Comparison of ENCODE assay signal across 1 cellular context in the genomic region with DNA sequence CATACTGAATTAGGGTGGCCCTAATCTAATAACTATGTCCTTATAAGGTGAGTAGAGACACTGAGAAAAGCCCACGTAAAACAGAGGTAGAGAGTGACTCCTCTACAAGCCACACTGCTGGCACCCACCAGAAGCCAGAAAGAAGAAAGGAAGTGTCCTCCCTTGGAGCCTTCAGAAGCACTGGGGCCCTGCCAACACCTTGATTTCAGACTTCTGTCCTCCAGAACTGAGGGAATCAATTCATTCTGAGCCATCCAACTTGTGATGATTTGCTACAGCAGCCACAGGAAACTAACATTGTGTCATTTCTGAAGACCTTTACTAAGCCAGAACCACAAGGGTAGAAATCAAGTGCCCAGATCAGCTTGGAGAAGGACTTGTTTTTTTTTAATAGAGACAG.
TF ChIP-seq lines count a peak whose summit lies in the region.

No MANE protein-coding gene starts in this region.

TF ChIP-seq in GM12878, 131 proteins besides CTCF, POLR2A, EP300 and RAD21:
- TF ChIP-seq SMARCA5 (IDR thresholded peaks at IDR 0.05): no peak
- TF ChIP-seq HCFC1 (IDR thresholded peaks at IDR 0.05; ENCODE audit: low read length): no peak
- TF ChIP-seq MXI1 (IDR thresholded peaks at IDR 0.05; ENCODE audit: low read depth, low read length): no peak
- TF ChIP-seq SREBF1 (IDR thresholded peaks at IDR 0.05; ENCODE audit: low read length): no peak
- TF ChIP-seq JUNB (IDR thresholded peaks at IDR 0.05): no peak
- TF ChIP-seq BCL11A (IDR thresholded peaks at IDR 0.05; ENCODE audit: low read depth, low read length): no peak
- TF ChIP-seq, protein P1, sequence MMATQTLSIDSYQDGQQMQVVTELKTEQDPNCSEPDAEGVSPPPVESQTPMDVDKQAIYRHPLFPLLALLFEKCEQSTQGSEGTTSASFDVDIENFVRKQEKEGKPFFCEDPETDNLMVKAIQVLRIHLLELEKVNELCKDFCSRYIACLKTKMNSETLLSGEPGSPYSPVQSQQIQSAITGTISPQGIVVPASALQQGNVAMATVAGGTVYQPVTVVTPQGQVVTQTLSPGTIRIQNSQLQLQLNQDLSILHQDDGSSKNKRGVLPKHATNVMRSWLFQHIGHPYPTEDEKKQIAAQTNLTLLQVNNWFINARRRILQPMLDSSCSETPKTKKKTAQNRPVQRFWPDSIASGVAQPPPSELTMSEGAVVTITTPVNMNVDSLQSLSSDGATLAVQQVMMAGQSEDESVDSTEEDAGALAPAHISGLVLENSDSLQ (IDR thresholded peaks at IDR 0.05): no peak
- TF ChIP-seq SMAD5 (IDR thresholded peaks at IDR 0.05; ENCODE audit: low read depth): no peak
- TF ChIP-seq, protein P2, sequence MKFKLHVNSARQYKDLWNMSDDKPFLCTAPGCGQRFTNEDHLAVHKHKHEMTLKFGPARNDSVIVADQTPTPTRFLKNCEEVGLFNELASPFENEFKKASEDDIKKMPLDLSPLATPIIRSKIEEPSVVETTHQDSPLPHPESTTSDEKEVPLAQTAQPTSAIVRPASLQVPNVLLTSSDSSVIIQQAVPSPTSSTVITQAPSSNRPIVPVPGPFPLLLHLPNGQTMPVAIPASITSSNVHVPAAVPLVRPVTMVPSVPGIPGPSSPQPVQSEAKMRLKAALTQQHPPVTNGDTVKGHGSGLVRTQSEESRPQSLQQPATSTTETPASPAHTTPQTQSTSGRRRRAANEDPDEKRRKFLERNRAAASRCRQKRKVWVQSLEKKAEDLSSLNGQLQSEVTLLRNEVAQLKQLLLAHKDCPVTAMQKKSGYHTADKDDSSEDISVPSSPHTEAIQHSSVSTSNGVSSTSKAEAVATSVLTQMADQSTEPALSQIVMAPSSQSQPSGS (IDR thresholded peaks at IDR 0.05; ENCODE audit: low read length): no peak
- no peak for TF ChIP-seq BRCA1 (IDR thresholded peaks at IDR 0.05; ENCODE audit: low read depth, low read length)
- TF ChIP-seq, protein P3, sequence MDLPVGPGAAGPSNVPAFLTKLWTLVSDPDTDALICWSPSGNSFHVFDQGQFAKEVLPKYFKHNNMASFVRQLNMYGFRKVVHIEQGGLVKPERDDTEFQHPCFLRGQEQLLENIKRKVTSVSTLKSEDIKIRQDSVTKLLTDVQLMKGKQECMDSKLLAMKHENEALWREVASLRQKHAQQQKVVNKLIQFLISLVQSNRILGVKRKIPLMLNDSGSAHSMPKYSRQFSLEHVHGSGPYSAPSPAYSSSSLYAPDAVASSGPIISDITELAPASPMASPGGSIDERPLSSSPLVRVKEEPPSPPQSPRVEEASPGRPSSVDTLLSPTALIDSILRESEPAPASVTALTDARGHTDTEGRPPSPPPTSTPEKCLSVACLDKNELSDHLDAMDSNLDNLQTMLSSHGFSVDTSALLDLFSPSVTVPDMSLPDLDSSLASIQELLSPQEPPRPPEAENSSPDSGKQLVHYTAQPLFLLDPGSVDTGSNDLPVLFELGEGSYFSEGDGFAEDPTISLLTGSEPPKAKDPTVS (IDR thresholded peaks at IDR 0.05; ENCODE audit: low read depth, low read length): no peak
- TF ChIP-seq IKZF1 (conservative IDR thresholded peaks at IDR 0.05): no peak
- TF ChIP-seq SRF (IDR thresholded peaks at IDR 0.05; ENCODE audit: low read depth in 2 of 2, low read length in 2 of 2): no peak
- TF ChIP-seq, protein P4, sequence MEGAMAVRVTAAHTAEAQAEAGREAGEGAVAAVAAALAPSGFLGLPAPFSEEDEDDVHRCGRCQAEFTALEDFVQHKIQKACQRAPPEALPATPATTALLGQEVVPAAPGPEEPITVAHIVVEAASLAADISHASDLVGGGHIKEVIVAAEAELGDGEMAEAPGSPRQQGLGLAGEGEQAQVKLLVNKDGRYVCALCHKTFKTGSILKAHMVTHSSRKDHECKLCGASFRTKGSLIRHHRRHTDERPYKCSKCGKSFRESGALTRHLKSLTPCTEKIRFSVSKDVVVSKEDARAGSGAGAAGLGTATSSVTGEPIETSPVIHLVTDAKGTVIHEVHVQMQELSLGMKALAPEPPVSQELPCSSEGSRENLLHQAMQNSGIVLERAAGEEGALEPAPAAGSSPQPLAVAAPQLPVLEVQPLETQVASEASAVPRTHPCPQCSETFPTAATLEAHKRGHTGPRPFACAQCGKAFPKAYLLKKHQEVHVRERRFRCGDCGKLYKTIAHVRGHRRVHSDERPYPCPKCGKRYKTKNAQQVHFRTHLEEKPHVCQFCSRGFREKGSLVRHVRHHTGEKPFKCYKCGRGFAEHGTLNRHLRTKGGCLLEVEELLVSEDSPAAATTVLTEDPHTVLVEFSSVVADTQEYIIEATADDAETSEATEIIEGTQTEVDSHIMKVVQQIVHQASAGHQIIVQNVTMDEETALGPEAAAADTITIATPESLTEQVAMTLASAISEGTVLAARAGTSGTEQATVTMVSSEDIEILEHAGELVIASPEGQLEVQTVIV (IDR thresholded peaks at IDR 0.05; ENCODE audit: borderline replicate concordance, partially characterized antibody): no peak
- no peak for TF ChIP-seq TAF1 (IDR thresholded peaks at IDR 0.05; ENCODE audit: borderline replicate concordance, low read depth, low read length)
- TF ChIP-seq, protein P5, sequence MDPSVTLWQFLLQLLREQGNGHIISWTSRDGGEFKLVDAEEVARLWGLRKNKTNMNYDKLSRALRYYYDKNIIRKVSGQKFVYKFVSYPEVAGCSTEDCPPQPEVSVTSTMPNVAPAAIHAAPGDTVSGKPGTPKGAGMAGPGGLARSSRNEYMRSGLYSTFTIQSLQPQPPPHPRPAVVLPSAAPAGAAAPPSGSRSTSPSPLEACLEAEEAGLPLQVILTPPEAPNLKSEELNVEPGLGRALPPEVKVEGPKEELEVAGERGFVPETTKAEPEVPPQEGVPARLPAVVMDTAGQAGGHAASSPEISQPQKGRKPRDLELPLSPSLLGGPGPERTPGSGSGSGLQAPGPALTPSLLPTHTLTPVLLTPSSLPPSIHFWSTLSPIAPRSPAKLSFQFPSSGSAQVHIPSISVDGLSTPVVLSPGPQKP (IDR thresholded peaks at IDR 0.05; ENCODE audit: low read depth, low read length): no peak
- no peak for TF ChIP-seq FOXM1 (IDR thresholded peaks at IDR 0.05; ENCODE audit: low read depth, low read length)
- TF ChIP-seq, protein P6, sequence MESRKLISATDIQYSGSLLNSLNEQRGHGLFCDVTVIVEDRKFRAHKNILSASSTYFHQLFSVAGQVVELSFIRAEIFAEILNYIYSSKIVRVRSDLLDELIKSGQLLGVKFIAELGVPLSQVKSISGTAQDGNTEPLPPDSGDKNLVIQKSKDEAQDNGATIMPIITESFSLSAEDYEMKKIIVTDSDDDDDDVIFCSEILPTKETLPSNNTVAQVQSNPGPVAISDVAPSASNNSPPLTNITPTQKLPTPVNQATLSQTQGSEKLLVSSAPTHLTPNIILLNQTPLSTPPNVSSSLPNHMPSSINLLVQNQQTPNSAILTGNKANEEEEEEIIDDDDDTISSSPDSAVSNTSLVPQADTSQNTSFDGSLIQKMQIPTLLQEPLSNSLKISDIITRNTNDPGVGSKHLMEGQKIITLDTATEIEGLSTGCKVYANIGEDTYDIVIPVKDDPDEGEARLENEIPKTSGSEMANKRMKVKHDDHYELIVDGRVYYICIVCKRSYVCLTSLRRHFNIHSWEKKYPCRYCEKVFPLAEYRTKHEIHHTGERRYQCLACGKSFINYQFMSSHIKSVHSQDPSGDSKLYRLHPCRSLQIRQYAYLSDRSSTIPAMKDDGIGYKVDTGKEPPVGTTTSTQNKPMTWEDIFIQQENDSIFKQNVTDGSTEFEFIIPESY (IDR thresholded peaks at IDR 0.05): no peak
- TF ChIP-seq FOXK2 (IDR thresholded peaks at IDR 0.05): no peak
- no peak for TF ChIP-seq CHD2 (IDR thresholded peaks at IDR 0.05; ENCODE audit: borderline replicate concordance, low read depth, low read length)
TF ChIP-seq in GM12878: peak in this region for 0.
